2 cellular contexts compared by ENCODE assay signal in the genomic region with DNA sequence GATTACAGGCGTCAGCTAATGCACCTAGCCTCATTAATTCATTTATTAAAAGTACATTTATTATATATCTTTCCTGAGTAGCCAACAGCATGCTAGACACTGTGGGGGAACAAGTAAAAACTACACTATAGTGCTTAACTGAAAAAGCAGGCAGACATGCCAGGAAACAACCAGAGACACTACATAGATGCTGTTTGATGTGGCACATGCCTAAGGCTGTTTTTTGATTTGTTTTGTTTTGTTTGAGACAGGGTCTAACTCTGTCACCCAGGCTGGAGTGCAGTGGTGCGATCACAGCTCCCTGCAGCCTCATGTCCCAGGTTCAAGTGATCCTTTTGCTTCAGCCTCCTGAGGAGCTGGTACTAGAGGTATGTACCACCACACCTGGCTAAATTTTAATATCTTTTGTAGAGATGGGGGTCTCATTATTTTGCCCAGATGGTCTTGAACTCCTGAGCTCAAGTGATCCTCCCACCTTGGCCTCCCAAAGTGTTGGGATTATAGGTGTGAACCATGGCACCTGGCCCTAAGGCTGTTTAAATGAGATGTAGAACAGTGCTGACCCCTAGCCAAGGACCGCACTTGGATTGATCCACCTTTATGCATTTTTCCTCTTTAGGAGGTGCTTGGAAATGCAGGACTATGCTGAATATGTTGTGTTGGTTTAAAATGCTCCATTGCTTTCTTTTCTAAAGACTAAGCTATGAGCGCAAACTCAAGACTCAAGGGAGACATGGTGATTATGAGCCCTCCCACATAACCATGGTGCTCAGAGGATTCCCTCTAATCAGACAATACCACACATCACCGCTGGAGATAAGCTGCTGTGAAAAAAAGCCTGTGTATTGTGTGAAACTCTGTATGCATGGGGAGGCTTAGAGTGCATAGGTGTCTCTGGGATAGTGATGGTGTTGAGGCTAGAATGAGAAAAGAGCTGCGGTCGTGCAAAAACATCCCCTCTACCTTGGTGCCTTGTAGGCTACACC.
TF ChIP-seq lines count a peak whose summit lies in the region.

No MANE protein-coding gene starts in this region.

TF ChIP-seq in SK-N-SH, 30 proteins besides CTCF, POLR2A, EP300 and RAD21:
- no peak for TF ChIP-seq GABPA (IDR thresholded peaks at IDR 0.05; ENCODE audit: low read depth)
- no peak for TF ChIP-seq FOSL2 (IDR thresholded peaks at IDR 0.05; ENCODE audit: borderline replicate concordance, low read depth)
- TF ChIP-seq, protein P1, sequence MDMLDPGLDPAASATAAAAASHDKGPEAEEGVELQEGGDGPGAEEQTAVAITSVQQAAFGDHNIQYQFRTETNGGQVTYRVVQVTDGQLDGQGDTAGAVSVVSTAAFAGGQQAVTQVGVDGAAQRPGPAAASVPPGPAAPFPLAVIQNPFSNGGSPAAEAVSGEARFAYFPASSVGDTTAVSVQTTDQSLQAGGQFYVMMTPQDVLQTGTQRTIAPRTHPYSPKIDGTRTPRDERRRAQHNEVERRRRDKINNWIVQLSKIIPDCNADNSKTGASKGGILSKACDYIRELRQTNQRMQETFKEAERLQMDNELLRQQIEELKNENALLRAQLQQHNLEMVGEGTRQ (IDR thresholded peaks at IDR 0.05; ENCODE audit: borderline replicate concordance, low read depth, low read length), result no peak
- no peak for TF ChIP-seq POLR2AphosphoS5 (IDR thresholded peaks at IDR 0.05; ENCODE audit: low read depth, low read length)
- TF ChIP-seq CHD2 (IDR thresholded peaks at IDR 0.05; ENCODE audit: low read length, partially characterized antibody), result no peak
- no peak for TF ChIP-seq TAF1 (IDR thresholded peaks at IDR 0.05; ENCODE audit: borderline replicate concordance, low read depth, low read length)
- no peak for TF ChIP-seq RFX5 (IDR thresholded peaks at IDR 0.05; ENCODE audit: low read length)
- TF ChIP-seq GATA2 (CRISPR knock-in tag; IDR thresholded peaks at IDR 0.05), result no peak
- TF ChIP-seq, protein P2, sequence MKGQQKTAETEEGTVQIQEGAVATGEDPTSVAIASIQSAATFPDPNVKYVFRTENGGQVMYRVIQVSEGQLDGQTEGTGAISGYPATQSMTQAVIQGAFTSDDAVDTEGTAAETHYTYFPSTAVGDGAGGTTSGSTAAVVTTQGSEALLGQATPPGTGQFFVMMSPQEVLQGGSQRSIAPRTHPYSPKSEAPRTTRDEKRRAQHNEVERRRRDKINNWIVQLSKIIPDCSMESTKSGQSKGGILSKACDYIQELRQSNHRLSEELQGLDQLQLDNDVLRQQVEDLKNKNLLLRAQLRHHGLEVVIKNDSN (IDR thresholded peaks at IDR 0.05; ENCODE audit: borderline replicate concordance, low read depth), result no peak
- TF ChIP-seq YY1 (IDR thresholded peaks at IDR 0.05; ENCODE audit: low read depth), result no peak
- TF ChIP-seq, protein P3, sequence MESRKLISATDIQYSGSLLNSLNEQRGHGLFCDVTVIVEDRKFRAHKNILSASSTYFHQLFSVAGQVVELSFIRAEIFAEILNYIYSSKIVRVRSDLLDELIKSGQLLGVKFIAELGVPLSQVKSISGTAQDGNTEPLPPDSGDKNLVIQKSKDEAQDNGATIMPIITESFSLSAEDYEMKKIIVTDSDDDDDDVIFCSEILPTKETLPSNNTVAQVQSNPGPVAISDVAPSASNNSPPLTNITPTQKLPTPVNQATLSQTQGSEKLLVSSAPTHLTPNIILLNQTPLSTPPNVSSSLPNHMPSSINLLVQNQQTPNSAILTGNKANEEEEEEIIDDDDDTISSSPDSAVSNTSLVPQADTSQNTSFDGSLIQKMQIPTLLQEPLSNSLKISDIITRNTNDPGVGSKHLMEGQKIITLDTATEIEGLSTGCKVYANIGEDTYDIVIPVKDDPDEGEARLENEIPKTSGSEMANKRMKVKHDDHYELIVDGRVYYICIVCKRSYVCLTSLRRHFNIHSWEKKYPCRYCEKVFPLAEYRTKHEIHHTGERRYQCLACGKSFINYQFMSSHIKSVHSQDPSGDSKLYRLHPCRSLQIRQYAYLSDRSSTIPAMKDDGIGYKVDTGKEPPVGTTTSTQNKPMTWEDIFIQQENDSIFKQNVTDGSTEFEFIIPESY (IDR thresholded peaks at IDR 0.05; ENCODE audit: borderline replicate concordance, low read depth), result no peak
- TF ChIP-seq, protein P4, sequence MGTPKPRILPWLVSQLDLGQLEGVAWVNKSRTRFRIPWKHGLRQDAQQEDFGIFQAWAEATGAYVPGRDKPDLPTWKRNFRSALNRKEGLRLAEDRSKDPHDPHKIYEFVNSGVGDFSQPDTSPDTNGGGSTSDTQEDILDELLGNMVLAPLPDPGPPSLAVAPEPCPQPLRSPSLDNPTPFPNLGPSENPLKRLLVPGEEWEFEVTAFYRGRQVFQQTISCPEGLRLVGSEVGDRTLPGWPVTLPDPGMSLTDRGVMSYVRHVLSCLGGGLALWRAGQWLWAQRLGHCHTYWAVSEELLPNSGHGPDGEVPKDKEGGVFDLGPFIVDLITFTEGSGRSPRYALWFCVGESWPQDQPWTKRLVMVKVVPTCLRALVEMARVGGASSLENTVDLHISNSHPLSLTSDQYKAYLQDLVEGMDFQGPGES (IDR thresholded peaks at IDR 0.05; ENCODE audit: low read depth, low read length), result no peak

TF ChIP-seq in SK-N-SH treated with all-trans-retinoic acid at 6 μM for 48 hours, 23 proteins besides CTCF, POLR2A, EP300 and RAD21:
- TF ChIP-seq ZNF8 (CRISPR knock-in tag; IDR thresholded peaks at IDR 0.05) (no peak), GLIS3 (CRISPR knock-in tag; IDR thresholded peaks at IDR 0.05) (no peak), CSDC2 (CRISPR knock-in tag; IDR thresholded peaks at IDR 0.05) (no peak), ZFP3 (CRISPR knock-in tag; IDR thresholded peaks at IDR 0.05) (no peak), ARNTL (CRISPR knock-in tag; IDR thresholded peaks at IDR 0.05; ENCODE audit: borderline replicate concordance, low read depth) (no peak), TCF4 (CRISPR knock-in tag; IDR thresholded peaks at IDR 0.05; ENCODE audit: borderline replicate concordance) (no peak), ISL1 (CRISPR knock-in tag; IDR thresholded peaks at IDR 0.05) (no peak), ESRRG (CRISPR knock-in tag; IDR thresholded peaks at IDR 0.05) (no peak), ZNF70 (CRISPR knock-in tag; IDR thresholded peaks at IDR 0.05) (no peak), ZNF565 (CRISPR knock-in tag; conservative IDR thresholded peaks at IDR 0.05; ENCODE audit: low read depth) (no peak), TOX (CRISPR knock-in tag; IDR thresholded peaks at IDR 0.05; ENCODE audit: borderline replicate concordance) (no peak), PPARA (CRISPR knock-in tag; IDR thresholded peaks at IDR 0.05; ENCODE audit: borderline replicate concordance) (no peak), BACH2 (CRISPR knock-in tag; IDR thresholded peaks at IDR 0.05; ENCODE audit: borderline replicate concordance) (no peak)
- TF ChIP-seq, protein P5, sequence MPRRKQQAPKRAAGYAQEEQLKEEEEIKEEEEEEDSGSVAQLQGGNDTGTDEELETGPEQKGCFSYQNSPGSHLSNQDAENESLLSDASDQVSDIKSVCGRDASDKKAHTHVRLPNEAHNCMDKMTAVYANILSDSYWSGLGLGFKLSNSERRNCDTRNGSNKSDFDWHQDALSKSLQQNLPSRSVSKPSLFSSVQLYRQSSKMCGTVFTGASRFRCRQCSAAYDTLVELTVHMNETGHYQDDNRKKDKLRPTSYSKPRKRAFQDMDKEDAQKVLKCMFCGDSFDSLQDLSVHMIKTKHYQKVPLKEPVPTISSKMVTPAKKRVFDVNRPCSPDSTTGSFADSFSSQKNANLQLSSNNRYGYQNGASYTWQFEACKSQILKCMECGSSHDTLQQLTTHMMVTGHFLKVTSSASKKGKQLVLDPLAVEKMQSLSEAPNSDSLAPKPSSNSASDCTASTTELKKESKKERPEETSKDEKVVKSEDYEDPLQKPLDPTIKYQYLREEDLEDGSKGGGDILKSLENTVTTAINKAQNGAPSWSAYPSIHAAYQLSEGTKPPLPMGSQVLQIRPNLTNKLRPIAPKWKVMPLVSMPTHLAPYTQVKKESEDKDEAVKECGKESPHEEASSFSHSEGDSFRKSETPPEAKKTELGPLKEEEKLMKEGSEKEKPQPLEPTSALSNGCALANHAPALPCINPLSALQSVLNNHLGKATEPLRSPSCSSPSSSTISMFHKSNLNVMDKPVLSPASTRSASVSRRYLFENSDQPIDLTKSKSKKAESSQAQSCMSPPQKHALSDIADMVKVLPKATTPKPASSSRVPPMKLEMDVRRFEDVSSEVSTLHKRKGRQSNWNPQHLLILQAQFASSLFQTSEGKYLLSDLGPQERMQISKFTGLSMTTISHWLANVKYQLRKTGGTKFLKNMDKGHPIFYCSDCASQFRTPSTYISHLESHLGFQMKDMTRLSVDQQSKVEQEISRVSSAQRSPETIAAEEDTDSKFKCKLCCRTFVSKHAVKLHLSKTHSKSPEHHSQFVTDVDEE (CRISPR knock-in tag; IDR thresholded peaks at IDR 0.05), result no peak
- TF ChIP-seq, protein P6, sequence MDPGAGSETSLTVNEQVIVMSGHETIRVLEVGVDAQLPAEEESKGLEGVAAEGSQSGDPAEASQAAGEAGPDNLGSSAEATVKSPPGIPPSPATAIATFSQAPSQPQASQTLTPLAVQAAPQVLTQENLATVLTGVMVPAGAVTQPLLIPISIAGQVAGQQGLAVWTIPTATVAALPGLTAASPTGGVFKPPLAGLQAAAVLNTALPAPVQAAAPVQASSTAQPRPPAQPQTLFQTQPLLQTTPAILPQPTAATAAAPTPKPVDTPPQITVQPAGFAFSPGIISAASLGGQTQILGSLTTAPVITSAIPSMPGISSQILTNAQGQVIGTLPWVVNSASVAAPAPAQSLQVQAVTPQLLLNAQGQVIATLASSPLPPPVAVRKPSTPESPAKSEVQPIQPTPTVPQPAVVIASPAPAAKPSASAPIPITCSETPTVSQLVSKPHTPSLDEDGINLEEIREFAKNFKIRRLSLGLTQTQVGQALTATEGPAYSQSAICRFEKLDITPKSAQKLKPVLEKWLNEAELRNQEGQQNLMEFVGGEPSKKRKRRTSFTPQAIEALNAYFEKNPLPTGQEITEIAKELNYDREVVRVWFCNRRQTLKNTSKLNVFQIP (CRISPR knock-in tag; IDR thresholded peaks at IDR 0.05; ENCODE audit: borderline replicate concordance, low read depth), result no peak
- TF ChIP-seq, protein P7, sequence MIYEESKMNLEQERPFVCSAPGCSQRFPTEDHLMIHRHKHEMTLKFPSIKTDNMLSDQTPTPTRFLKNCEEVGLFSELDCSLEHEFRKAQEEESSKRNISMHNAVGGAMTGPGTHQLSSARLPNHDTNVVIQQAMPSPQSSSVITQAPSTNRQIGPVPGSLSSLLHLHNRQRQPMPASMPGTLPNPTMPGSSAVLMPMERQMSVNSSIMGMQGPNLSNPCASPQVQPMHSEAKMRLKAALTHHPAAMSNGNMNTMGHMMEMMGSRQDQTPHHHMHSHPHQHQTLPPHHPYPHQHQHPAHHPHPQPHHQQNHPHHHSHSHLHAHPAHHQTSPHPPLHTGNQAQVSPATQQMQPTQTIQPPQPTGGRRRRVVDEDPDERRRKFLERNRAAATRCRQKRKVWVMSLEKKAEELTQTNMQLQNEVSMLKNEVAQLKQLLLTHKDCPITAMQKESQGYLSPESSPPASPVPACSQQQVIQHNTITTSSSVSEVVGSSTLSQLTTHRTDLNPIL (CRISPR knock-in tag; IDR thresholded peaks at IDR 0.05; ENCODE audit: low read depth), result no peak
- TF ChIP-seq, protein P8, sequence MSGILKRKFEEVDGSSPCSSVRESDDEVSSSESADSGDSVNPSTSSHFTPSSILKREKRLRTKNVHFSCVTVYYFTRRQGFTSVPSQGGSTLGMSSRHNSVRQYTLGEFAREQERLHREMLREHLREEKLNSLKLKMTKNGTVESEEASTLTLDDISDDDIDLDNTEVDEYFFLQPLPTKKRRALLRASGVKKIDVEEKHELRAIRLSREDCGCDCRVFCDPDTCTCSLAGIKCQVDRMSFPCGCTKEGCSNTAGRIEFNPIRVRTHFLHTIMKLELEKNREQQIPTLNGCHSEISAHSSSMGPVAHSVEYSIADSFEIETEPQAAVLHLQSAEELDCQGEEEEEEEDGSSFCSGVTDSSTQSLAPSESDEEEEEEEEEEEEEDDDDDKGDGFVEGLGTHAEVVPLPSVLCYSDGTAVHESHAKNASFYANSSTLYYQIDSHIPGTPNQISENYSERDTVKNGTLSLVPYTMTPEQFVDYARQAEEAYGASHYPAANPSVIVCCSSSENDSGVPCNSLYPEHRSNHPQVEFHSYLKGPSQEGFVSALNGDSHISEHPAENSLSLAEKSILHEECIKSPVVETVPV (CRISPR knock-in tag; IDR thresholded peaks at IDR 0.05), result no peak
TF ChIP-seq in SK-N-SH treated with all-trans-retinoic acid at 6 μM for 48 hours: peak in this region for 0.
